ENCODE assay signal across 1 cellular context in genomic region chr9:137086531-137087408, GRCh38.
TF ChIP-seq lines count a peak whose summit lies in the region.

Gene MAN1B1 (plus strand): TSS chr9:137086985. CDS start chr9:137087000, 15 bp downstream.

TF ChIP-seq in HEK293, 187 proteins besides CTCF, POLR2A, EP300 and RAD21 (continued from another document):
- TF ChIP-seq ZNF529 (tag by site-specific recombination; IDR thresholded peaks at IDR 0.05; ENCODE audit: insufficient replicate concordance): no peak
- 0 out of 2 replicates have a peak, but pooled peaks have one; percentile 18 for TF ChIP-seq ZNF184 (tag by site-specific recombination; IDR thresholded peaks at IDR 0.05)
- TF ChIP-seq ZNF274 (IDR thresholded peaks at IDR 0.05; ENCODE audit: low read length): no peak
- TF ChIP-seq ZNF274 (tag by site-specific recombination; IDR thresholded peaks at IDR 0.05; ENCODE audit: borderline replicate concordance): no peak
- no peak for TF ChIP-seq ZFP3 (tag by site-specific recombination; IDR thresholded peaks at IDR 0.05; ENCODE audit: low read depth)
- TF ChIP-seq SETDB1 (IDR thresholded peaks at IDR 0.05; ENCODE audit: insufficient read length, low read length): no peak
- no peak for TF ChIP-seq ZNF302 (tag by site-specific recombination; IDR thresholded peaks at IDR 0.05; ENCODE audit: low read depth)
- no peak for TF ChIP-seq ZNF701 (tag by site-specific recombination; IDR thresholded peaks at IDR 0.05)
- no peak for TF ChIP-seq MZF1 (tag by site-specific recombination; IDR thresholded peaks at IDR 0.05; ENCODE audit: borderline replicate concordance)
- TF ChIP-seq ZNF239 (tag by site-specific recombination; IDR thresholded peaks at IDR 0.05): no peak
- peak; percentile 23; the same call in 1 of the 2 replicates for TF ChIP-seq ZNF10 (tag by site-specific recombination; IDR thresholded peaks at IDR 0.05)
- TF ChIP-seq ZSCAN30 (tag by site-specific recombination; IDR thresholded peaks at IDR 0.05): peak; percentile 60
- no peak for TF ChIP-seq BCL6B (tag by site-specific recombination; IDR thresholded peaks at IDR 0.05)
- TF ChIP-seq ZNF473 (tag by site-specific recombination; IDR thresholded peaks at IDR 0.05): no peak
- no peak for TF ChIP-seq RBAK (tag by site-specific recombination; IDR thresholded peaks at IDR 0.05)
- TF ChIP-seq ZBTB7A (tag by site-specific recombination; IDR thresholded peaks at IDR 0.05; ENCODE audit: low read depth): no peak
- no peak for TF ChIP-seq PRDM4 (tag by site-specific recombination; IDR thresholded peaks at IDR 0.05)
- TF ChIP-seq GLI2 (tag by site-specific recombination; IDR thresholded peaks at IDR 0.05; ENCODE audit: borderline replicate concordance, low read depth): no peak
- TF ChIP-seq ZSCAN5A (tag by site-specific recombination; IDR thresholded peaks at IDR 0.05): peak; percentile 66; the same call in 1 of the 2 replicates
- no peak; the same call in 1 of the 2 replicates for TF ChIP-seq MYNN (tag by site-specific recombination; IDR thresholded peaks at IDR 0.05; ENCODE audit: borderline replicate concordance)
- no peak for TF ChIP-seq ZNF133 (tag by site-specific recombination; IDR thresholded peaks at IDR 0.05)
- peak; percentile 48; the same call in 1 of the 2 replicates for TF ChIP-seq ZNF324 (tag by site-specific recombination; IDR thresholded peaks at IDR 0.05)
- no peak for TF ChIP-seq ZNF776 (tag by site-specific recombination; IDR thresholded peaks at IDR 0.05; ENCODE audit: borderline replicate concordance)
- peak; percentile 89 for TF ChIP-seq GLIS2 (tag by site-specific recombination; IDR thresholded peaks at IDR 0.05)
- peak; percentile 58; the same call in 1 of the 2 replicates for TF ChIP-seq KLF10 (tag by site-specific recombination; IDR thresholded peaks at IDR 0.05)
- TF ChIP-seq BCL11B (tag by site-specific recombination; IDR thresholded peaks at IDR 0.05; ENCODE audit: low read depth): no peak
- no peak for TF ChIP-seq ZNF221 (tag by site-specific recombination; IDR thresholded peaks at IDR 0.05; ENCODE audit: borderline replicate concordance)
- no peak for TF ChIP-seq ZNF174 (tag by site-specific recombination; IDR thresholded peaks at IDR 0.05)
- no peak for TF ChIP-seq ZFP69B (tag by site-specific recombination; IDR thresholded peaks at IDR 0.05)
- no peak for TF ChIP-seq ZNF585B (tag by site-specific recombination; IDR thresholded peaks at IDR 0.05)
- TF ChIP-seq YY1 (tag by site-specific recombination; IDR thresholded peaks at IDR 0.05): peak; percentile 79
- TF ChIP-seq ZNF549 (tag by site-specific recombination; IDR thresholded peaks at IDR 0.05): no peak
- no peak for TF ChIP-seq ZNF26 (tag by site-specific recombination; IDR thresholded peaks at IDR 0.05)
- TF ChIP-seq ZNF513 (tag by site-specific recombination; IDR thresholded peaks at IDR 0.05): no peak
- no peak for TF ChIP-seq ZNF596 (tag by site-specific recombination; IDR thresholded peaks at IDR 0.05)
- no peak for TF ChIP-seq HOXA7 (CRISPR knock-in tag; IDR thresholded peaks at IDR 0.05; ENCODE audit: borderline replicate concordance)
- TF ChIP-seq ZNF2 (tag by site-specific recombination; IDR thresholded peaks at IDR 0.05): no peak
- TF ChIP-seq ZNF658 (tag by site-specific recombination; IDR thresholded peaks at IDR 0.05): no peak
- TF ChIP-seq ZNF488 (tag by site-specific recombination; IDR thresholded peaks at IDR 0.05): no peak
- 0 out of 2 replicates have a peak, but pooled peaks have one; percentile 21 for TF ChIP-seq INSM2 (tag by site-specific recombination; IDR thresholded peaks at IDR 0.05)
- no peak for TF ChIP-seq ZNF639 (tag by site-specific recombination; IDR thresholded peaks at IDR 0.05)
- TF ChIP-seq ZNF580 (tag by site-specific recombination; IDR thresholded peaks at IDR 0.05): no peak
- TF ChIP-seq ZNF341 (tag by site-specific recombination; IDR thresholded peaks at IDR 0.05; ENCODE audit: low read depth): no peak; the same call in 1 of the 2 replicates
- peak; percentile 99 for TF ChIP-seq ZBTB26 (tag by site-specific recombination; optimal IDR thresholded peaks at IDR 0.05)
